12 cellular contexts compared by ENCODE assay signal in genomic region chr2:238066218-238066617, GRCh38. TPM values are rescaled to one million over a fixed set of nuclear protein-coding genes. Genes with fewer than 3 reads are reported as not detected.
DNase-seq lines count a peak whose midpoint lies in the region; ATAC-seq and TF ChIP-seq lines count a peak whose summit lies in the region.
"Had no signal": no experiment of that assay in that cellular context is flagged by ENCODE, and none has a peak within 500 bp of the region (broad histone marks: within the 10 kb centered on the region; RNA-seq: fewer than 3 reads in every experiment).

No MANE protein-coding gene starts in this region.

- peak overlapping the region; percentile 39 for H3K4me3 Mint-ChIP-seq in activated CD4-positive, alpha-beta T cell treated with anti-CD3 and anti-CD28 coated beads, Interleukin-2, amount 10 ng/mL, durations not matched to agents 24 days and 14 days
- H3K4me3 Mint-ChIP-seq in activated naive CD4-positive, alpha-beta T cell treated with anti-CD3 and anti-CD28 coated beads, Interleukin-2, amount 10 ng/mL, durations not matched to agents 7 days and 5 days, result no peak overlapping the region
- peak overlapping the region; percentile 22 for H3K4me3 Mint-ChIP-seq in endothelial cell (ENCODE audit: unreplicated experiment)
- H3K4me3 Mint-ChIP-seq: CD8-positive, alpha-beta memory T cell had no signal

- peaks cover 78% of the 10 kb centered on the region for H3K36me3 Mint-ChIP-seq in activated CD4-positive, alpha-beta T cell treated with anti-CD3 and anti-CD28 coated beads, Interleukin-2, amount 10 ng/mL, durations not matched to agents 24 days and 14 days (ENCODE audit: low read depth)
- H3K36me3 Mint-ChIP-seq in activated naive CD4-positive, alpha-beta T cell treated with anti-CD3 and anti-CD28 coated beads, Interleukin-2, amount 50 U/mL, for 72 hours, result peaks cover 42 to 64% of the 10 kb centered on the region in 2 donors
- H3K36me3 Mint-ChIP-seq in activated naive CD4-positive, alpha-beta T cell treated with anti-CD3 and anti-CD28 coated beads, Interleukin-2, amount 10 ng/mL, durations not matched to agents 7 days and 5 days, result peaks cover 52% of the 10 kb centered on the region
- H3K36me3 Mint-ChIP-seq in endothelial cell (ENCODE audit: low read depth, unreplicated experiment), result peaks cover 18% of the 10 kb centered on the region

- CTCF ChIA-PET in activated naive CD4-positive, alpha-beta T cell treated with anti-CD3 and anti-CD28 coated beads, Interleukin-2, amount 10 ng/mL, durations not matched to agents 7 days and 5 days (lab: Charles Lee), result no interaction called here

- no peak for TF ChIP-seq CTCF in endothelial cell (IDR thresholded peaks at IDR 0.05; ENCODE audit: unreplicated experiment)

- peaks cover 8% of the 10 kb centered on the region for H3K9me3 Mint-ChIP-seq in activated CD4-positive, alpha-beta T cell treated with anti-CD3 and anti-CD28 coated beads, Interleukin-2, amount 10 ng/mL, durations not matched to agents 24 days and 14 days
- H3K9me3 Mint-ChIP-seq in activated naive CD4-positive, alpha-beta T cell treated with anti-CD3 and anti-CD28 coated beads, Interleukin-2, amount 50 U/mL, for 72 hours, result peaks cover 0 to 12% of the 10 kb centered on the region in 2 donors
- peaks cover 14% of the 10 kb centered on the region for H3K9me3 Mint-ChIP-seq in activated naive CD4-positive, alpha-beta T cell treated with anti-CD3 and anti-CD28 coated beads, Interleukin-2, amount 10 ng/mL, durations not matched to agents 7 days and 5 days
- no peaks in the 10 kb centered on the region for H3K9me3 Mint-ChIP-seq in endothelial cell (ENCODE audit: unreplicated experiment)
- H3K9me3 Mint-ChIP-seq: CD8-positive, alpha-beta memory T cell had no signal

- DNase-seq in activated CD4-positive, alpha-beta T cell treated with anti-CD3 and anti-CD28 coated beads, Interleukin-2, amount 10 ng/mL, durations not matched to agents 24 days and 14 days, result no peak
- no peak for DNase-seq in activated CD4-positive, alpha-beta T cell treated with anti-CD3 and anti-CD28 coated beads, Interleukin-2, amount 50 U/mL, for 4 hours
- DNase-seq in activated naive CD4-positive, alpha-beta T cell treated with anti-CD3 and anti-CD28 coated beads, Interleukin-2, amount 50 U/mL, for 72 hours (ENCODE audit: low spot score in 2 of 2), result no peak
- no peak for DNase-seq in activated naive CD4-positive, alpha-beta T cell treated with anti-CD3 and anti-CD28 coated beads, Interleukin-2, amount 10 ng/mL, durations not matched to agents 7 days and 5 days
- DNase-seq in endothelial cell (ENCODE audit: low spot score), result no peak
- DNase-seq in inferior parietal cortex (ENCODE audit: extremely low spot score), result no peak
- DNase-seq in NCI-H1417 (lab: John Stamatoyannopoulos, UW), result no peak
- DNase-seq: CD8-positive, alpha-beta memory T cell; NCI-H1092 treated with DMSO at 0.1 percent for 48 hours had no signal

- H3K4me1 Mint-ChIP-seq in activated CD4-positive, alpha-beta T cell treated with anti-CD3 and anti-CD28 coated beads, Interleukin-2, amount 10 ng/mL, durations not matched to agents 24 days and 14 days, result peaks cover 65% of the 10 kb centered on the region
- peaks cover 70% of the 10 kb centered on the region for H3K4me1 Mint-ChIP-seq in activated naive CD4-positive, alpha-beta T cell treated with anti-CD3 and anti-CD28 coated beads, Interleukin-2, amount 10 ng/mL, durations not matched to agents 7 days and 5 days
- peaks cover 8% of the 10 kb centered on the region for H3K4me1 Mint-ChIP-seq in endothelial cell (ENCODE audit: unreplicated experiment)

- ATAC-seq in activated naive CD4-positive, alpha-beta T cell treated with anti-CD3 and anti-CD28 coated beads, Interleukin-2, amount 50 U/mL, for 72 hours, result peak; percentile 19 to 27
- ATAC-seq in GM21786 (IDR thresholded peaks at IDR 0.05; ENCODE audit: unreplicated experiment), result no peak
- ATAC-seq: K562, Panc1 had no signal

- no peaks in the 10 kb centered on the region for H3K27me3 Mint-ChIP-seq in activated CD4-positive, alpha-beta T cell treated with anti-CD3 and anti-CD28 coated beads, Interleukin-2, amount 10 ng/mL, durations not matched to agents 24 days and 14 days
- H3K27me3 Mint-ChIP-seq in activated naive CD4-positive, alpha-beta T cell treated with anti-CD3 and anti-CD28 coated beads, Interleukin-2, amount 10 ng/mL, durations not matched to agents 7 days and 5 days, result no peaks in the 10 kb centered on the region
- H3K27me3 Mint-ChIP-seq in endothelial cell (ENCODE audit: unreplicated experiment), result no peaks in the 10 kb centered on the region
- H3K27me3 Mint-ChIP-seq: CD8-positive, alpha-beta memory T cell had no signal

- intact Hi-C loops in activated CD4-positive, alpha-beta T cell treated with anti-CD3 and anti-CD28 coated beads, Interleukin-2, amount 10 ng/mL, durations not matched to agents 24 days and 14 days (cut with micrococcal nuclease), result no loop called here

- peak overlapping the region; percentile 78 for H3K27ac Mint-ChIP-seq in activated CD4-positive, alpha-beta T cell treated with anti-CD3 and anti-CD28 coated beads, Interleukin-2, amount 10 ng/mL, durations not matched to agents 24 days and 14 days
- peak overlapping the region; percentile 57 to 97 for H3K27ac Mint-ChIP-seq in activated naive CD4-positive, alpha-beta T cell treated with anti-CD3 and anti-CD28 coated beads, Interleukin-2, amount 50 U/mL, for 72 hours
- no peak overlapping the region for H3K27ac Mint-ChIP-seq in activated naive CD4-positive, alpha-beta T cell treated with anti-CD3 and anti-CD28 coated beads, Interleukin-2, amount 10 ng/mL, durations not matched to agents 7 days and 5 days
- no peak overlapping the region for H3K27ac Mint-ChIP-seq in endothelial cell (ENCODE audit: unreplicated experiment)

RNA-seq across cellular contexts. Expression of gene SCLY, which starts 5.4 kb away (rescaled TPM):
- total RNA-seq in activated CD4-positive, alpha-beta T cell treated with anti-CD3 and anti-CD28 coated beads, Interleukin-2, amount 10 ng/mL, durations not matched to agents 24 days and 14 days, result 109 TPM in 2 replicates
- total RNA-seq in activated naive CD4-positive, alpha-beta T cell treated with anti-CD3 and anti-CD28 coated beads, Interleukin-2, amount 50 U/mL, for 72 hours, result 10 to 100 TPM; 58.0 to 75.2 TPM
- total RNA-seq in endothelial cell (ENCODE audit: unreplicated experiment), result 17.7 TPM

RNA-seq across cellular contexts. Expression of gene ESPNL, which starts 33.9 kb away (rescaled TPM):
- 0.07 and 0.26 TPM in 2 replicates for total RNA-seq in activated CD4-positive, alpha-beta T cell treated with anti-CD3 and anti-CD28 coated beads, Interleukin-2, amount 10 ng/mL, durations not matched to agents 24 days and 14 days
- under 1 TPM; 0.18 to 0.43 TPM for total RNA-seq in activated naive CD4-positive, alpha-beta T cell treated with anti-CD3 and anti-CD28 coated beads, Interleukin-2, amount 50 U/mL, for 72 hours
- 0.82 TPM for total RNA-seq in endothelial cell (ENCODE audit: unreplicated experiment)
- total RNA-seq: CD8-positive, alpha-beta memory T cell had no signal

Comparison
In these comparisons a context has a peak if more than half of its experiments do, and no peak if none do; other contexts are left out.
1. H3K27ac Mint-ChIP-seq: peak in activated CD4-positive, alpha-beta T cell treated with anti-CD3 and anti-CD28 coated beads, Interleukin-2, amount 10 ng/mL, durations not matched to agents 24 days and 14 days (single experiment) and activated naive CD4-positive, alpha-beta T cell treated with anti-CD3 and anti-CD28 coated beads, Interleukin-2, amount 50 U/mL, for 72 hours (2 of 2); none in activated naive CD4-positive, alpha-beta T cell treated with anti-CD3 and anti-CD28 coated beads, Interleukin-2, amount 10 ng/mL, durations not matched to agents 7 days and 5 days (single experiment) and endothelial cell (single experiment).